Comparison of ENCODE assay signal across 8 cellular contexts in the genomic region with DNA sequence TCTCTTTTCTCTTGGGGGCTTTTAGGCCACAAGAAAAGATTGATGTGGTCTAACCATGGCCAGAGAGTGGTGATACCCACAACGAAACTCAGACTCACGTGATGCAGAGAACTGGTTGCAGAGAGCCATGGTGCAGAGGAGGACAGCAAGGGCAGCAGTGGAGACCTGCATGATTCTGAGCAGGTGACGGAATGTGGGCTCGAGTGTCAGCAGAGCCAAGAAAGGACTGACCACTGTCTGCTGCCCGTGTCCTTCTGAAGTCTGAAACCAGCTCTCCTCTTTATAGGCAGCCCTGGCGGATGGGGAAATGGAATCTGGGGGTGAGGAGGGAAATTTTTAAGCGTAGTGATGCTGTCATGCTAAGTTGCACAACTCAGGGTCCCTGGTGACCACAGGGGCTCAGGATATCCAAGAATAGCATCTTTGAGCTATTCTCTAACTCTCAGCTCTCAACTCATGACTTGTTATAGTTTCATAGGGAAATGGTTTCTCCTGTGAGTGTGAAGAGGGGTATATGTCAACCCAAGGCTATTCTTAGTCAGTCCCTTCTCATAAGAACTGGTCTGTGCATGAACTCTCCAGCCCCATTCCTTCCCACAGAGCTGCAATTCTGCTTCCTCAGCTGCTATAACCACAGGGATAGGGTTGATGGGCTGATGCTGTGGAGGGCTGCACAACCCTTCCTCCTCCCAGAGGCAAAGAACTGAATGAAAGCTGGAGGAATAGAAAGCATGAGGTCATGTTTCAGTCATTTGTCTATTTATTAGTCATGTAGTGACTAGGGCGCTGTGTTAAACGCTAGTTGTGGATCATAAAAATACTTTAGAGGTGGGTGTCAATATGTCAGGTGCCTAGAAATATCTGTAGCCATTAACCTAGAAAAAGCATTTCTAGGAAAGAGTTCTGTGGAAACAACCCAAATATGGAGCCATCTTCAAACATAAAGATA. TPM values are rescaled to one million over a fixed set of nuclear protein-coding genes. Genes with fewer than 3 reads are reported as not detected.
DNase-seq lines count a peak whose midpoint lies in the region; ATAC-seq and TF ChIP-seq lines count a peak whose summit lies in the region.

A gene (minus strand): TSS at position 256 of the 949 bp plus-strand sequence. CDS start 85 bp downstream, at position 171.

- no peak for TF ChIP-seq CTCF in KMS-11 (conservative IDR thresholded peaks at IDR 0.05; ENCODE audit: low read depth, low read length)

- H3K4me1 ChIP-seq in KMS-11 (ENCODE audit: low read depth, poor library complexity, severe bottlenecking), result peaks cover 79% of the 10 kb centered on the region

- H3K27ac ChIP-seq in KMS-11, result peak within 1 kb of the TSS; percentile 51

- no peaks in the 10 kb centered on the region for H3K27me3 ChIP-seq in KMS-11 (ENCODE audit: insufficient read depth, low read depth)

- no peaks in the 10 kb centered on the region for H4K20me1 ChIP-seq in KMS-11 (ENCODE audit: insufficient read depth)

- H3K9ac ChIP-seq in KMS-11, result peak within 1 kb of the TSS; percentile 27; the same call in 1 of the 2 replicates

- H3K27me3 Mint-ChIP-seq in central memory CD8-positive, alpha-beta T cell, result no peaks in the 10 kb centered on the region

- H2AFZ ChIP-seq in KMS-11 (ENCODE audit: low read depth), result no peak within 1 kb of the TSS

- peak within 1 kb of the TSS; percentile 91 for H3K27ac Mint-ChIP-seq in central memory CD8-positive, alpha-beta T cell (ENCODE audit: low read depth)
- H3K27ac Mint-ChIP-seq in stimulated activated effector memory CD8-positive, alpha-beta T cell treated with anti-CD3 and anti-CD28 coated beads, Interleukin-12 subunit alpha, Interleukin-12 subunit beta, amount 100 ng/mL, for 72 hours, result peak within 1 kb of the TSS; percentile 96

- H3K4me3 Mint-ChIP-seq in central memory CD8-positive, alpha-beta T cell, result peak within 1 kb of the TSS; percentile 75
- H3K4me3 Mint-ChIP-seq in stimulated activated effector memory CD8-positive, alpha-beta T cell treated with anti-CD3 and anti-CD28 coated beads, Interleukin-12 subunit alpha, Interleukin-12 subunit beta, amount 100 ng/mL, for 72 hours, result peak within 1 kb of the TSS; percentile 70

- H3K4me1 Mint-ChIP-seq in central memory CD8-positive, alpha-beta T cell, result peaks cover 74% of the 10 kb centered on the region
- peaks cover 82% of the 10 kb centered on the region for H3K4me1 Mint-ChIP-seq in stimulated activated effector memory CD8-positive, alpha-beta T cell treated with anti-CD3 and anti-CD28 coated beads, Interleukin-12 subunit alpha, Interleukin-12 subunit beta, amount 100 ng/mL, for 72 hours

- peak within 1 kb of the TSS; percentile 49 for H3K4me2 ChIP-seq in KMS-11

- no peaks in the 10 kb centered on the region for H3K79me2 ChIP-seq in KMS-11 (ENCODE audit: insufficient read depth, low read depth)

- H3K9me3 Mint-ChIP-seq in central memory CD8-positive, alpha-beta T cell, result no peaks in the 10 kb centered on the region
- no peaks in the 10 kb centered on the region for H3K9me3 Mint-ChIP-seq in stimulated activated effector memory CD8-positive, alpha-beta T cell treated with anti-CD3 and anti-CD28 coated beads, Interleukin-12 subunit alpha, Interleukin-12 subunit beta, amount 100 ng/mL, for 72 hours

- H3K36me3 Mint-ChIP-seq in central memory CD8-positive, alpha-beta T cell (ENCODE audit: insufficient read depth), result peaks cover 16% of the 10 kb centered on the region
- H3K36me3 Mint-ChIP-seq in stimulated activated effector memory CD8-positive, alpha-beta T cell treated with anti-CD3 and anti-CD28 coated beads, Interleukin-12 subunit alpha, Interleukin-12 subunit beta, amount 100 ng/mL, for 72 hours, result peaks cover 84% of the 10 kb centered on the region

- no peak within 1 kb of the TSS for H3K4me3 ChIP-seq in KMS-11 (IDR thresholded peaks at IDR 0.05; ENCODE audit: insufficient read depth, low read depth, low read length)

- H3K36me3 ChIP-seq in KMS-11 (ENCODE audit: insufficient read depth), result no peaks in the 10 kb centered on the region

- ATAC-seq in GM18508 (IDR thresholded peaks at IDR 0.05; ENCODE audit: insufficient read depth, unreplicated experiment) (peak; percentile 42), GM21717 (IDR thresholded peaks at IDR 0.05; ENCODE audit: unreplicated experiment) (peak; percentile 58)
- peak; percentile 44 for ATAC-seq in central memory CD8-positive, alpha-beta T cell (replicated peaks; ENCODE audit: extremely low read depth, poor library complexity, severe bottlenecking)
- ATAC-seq in stimulated activated effector memory CD8-positive, alpha-beta T cell treated with anti-CD3 and anti-CD28 coated beads, Interleukin-12 subunit alpha, Interleukin-12 subunit beta, amount 100 ng/mL, for 72 hours, result peak; percentile 79

- no peak for DNase-seq in central memory CD8-positive, alpha-beta T cell (ENCODE audit: low spot score in 2 of 2)
- DNase-seq in stimulated activated effector memory CD8-positive, alpha-beta T cell treated with anti-CD3 and anti-CD28 coated beads, Interleukin-12 subunit alpha, Interleukin-12 subunit beta, amount 100 ng/mL, for 72 hours (ENCODE audit: low spot score in 2 of 2), result peak; percentile 68 to 93
- DNase-seq in SHP77 (lab: John Stamatoyannopoulos, UW), result no peak
- DNase-seq in A172 (ENCODE audit: low spot score), result no peak
- no peak for DNase-seq in DMS53 treated with DMSO at 0.1 percent for 48 hours (lab: John Stamatoyannopoulos, UW; ENCODE audit: unreplicated experiment)

RNA-seq across cellular contexts. Expression of the gene that starts here (rescaled TPM):
- total RNA-seq in A172 (2014; rRNA removed; shearing (Covaris generic)), result not detected in 2 replicates

Comparison
In these comparisons a context has a peak if more than half of its experiments do, and no peak if none do; other contexts are left out.
1. DNase-seq: peak in stimulated activated effector memory CD8-positive, alpha-beta T cell treated with anti-CD3 and anti-CD28 coated beads, Interleukin-12 subunit alpha, Interleukin-12 subunit beta, amount 100 ng/mL, for 72 hours (2 of 2); none in central memory CD8-positive, alpha-beta T cell (0 of 2), SHP77 (0 of 2), A172 (single experiment) and DMS53 treated with DMSO at 0.1 percent for 48 hours (single experiment).
2. Peak in every context shown above with its lines, with median percentiles within 50 percentile points of each other: ATAC-seq.